ENCODE assay signal across 8 cellular contexts in the genomic region with DNA sequence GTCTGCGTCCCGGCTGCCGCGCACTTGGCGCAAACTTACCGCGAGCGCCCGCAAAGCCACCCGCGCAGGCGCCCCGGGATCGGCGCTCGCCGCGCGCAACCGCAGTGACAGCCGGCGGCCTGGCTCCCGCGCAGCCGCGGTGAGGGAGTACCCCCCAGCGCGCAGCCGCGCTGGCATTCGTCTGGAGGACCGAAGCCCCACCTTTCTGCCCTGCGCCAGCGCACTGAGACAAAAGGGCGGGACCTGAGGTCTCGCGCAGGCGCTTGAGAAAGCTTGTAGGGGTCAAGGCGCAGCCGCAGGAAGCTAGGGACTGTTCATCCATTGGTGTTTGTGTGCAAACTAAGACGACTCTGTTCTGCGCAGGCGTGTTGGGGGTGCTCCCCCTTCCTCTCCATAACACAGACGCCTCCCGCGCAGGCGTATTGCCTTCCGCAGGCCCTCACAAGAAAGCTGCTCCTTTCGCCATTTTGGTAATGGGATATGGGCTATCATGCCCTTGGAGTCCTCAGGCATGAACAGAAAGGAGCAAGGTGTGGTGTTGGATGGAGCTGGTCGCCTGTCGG. TPM values are rescaled to one million over a fixed set of nuclear protein-coding genes. Genes with fewer than 3 reads are reported as not detected.
A peak's percentile ranks its signal among the peaks of the same experiment; 100 is the strongest.
DNase-seq lines count a peak whose midpoint lies in the region; ATAC-seq, FAIRE-seq and TF ChIP-seq lines count a peak whose summit lies in the region.

A gene (minus strand): TSS at position 91 of the 563 bp plus-strand sequence. CDS start 558 bp downstream, outside the sequence.

- H3K27ac ChIP-seq in angular gyrus (ENCODE audit: low read depth, low read length) = peak within 1 kb of the TSS; percentile 100
- peak within 1 kb of the TSS; percentile 98 to 99 for H3K27ac ChIP-seq in right atrium auricular region
- H3K27ac ChIP-seq in psoas muscle = peak within 1 kb of the TSS; percentile 98

- H3K9me3 ChIP-seq in right atrium auricular region (no peaks in the 10 kb centered on the region), psoas muscle (no peaks in the 10 kb centered on the region)

- H3K4me3 ChIP-seq in right atrium auricular region = peak within 1 kb of the TSS; percentile 93 to 98
- peak within 1 kb of the TSS; percentile 87 for H3K4me3 ChIP-seq in psoas muscle

- intact Hi-C loops in psoas muscle (cut with DNase I) = loop anchor here in 1 of 2 donors (5.0 kb wide), 1 partner anchor 614 kb away; a partner anchor contains a TSS

- TF ChIP-seq CTCF in right atrium auricular region (IDR thresholded peaks at IDR 0.05) (no peak), psoas muscle (IDR thresholded peaks at IDR 0.05) (no peak)

- ATAC-seq in GM18498 (IDR thresholded peaks at IDR 0.05; ENCODE audit: unreplicated experiment) = peak; percentile 63
- ATAC-seq in HG02938 (IDR thresholded peaks at IDR 0.05; ENCODE audit: unreplicated experiment) = peak; percentile 54
- ATAC-seq in psoas muscle = peak; percentile 81 to 85 (median 83)

- peak; percentile 97 to 98 for DNase-seq in NCI-H187 (lab: John Stamatoyannopoulos, UW)
- DNase-seq in T-helper 2 cell = peak; percentile 98 to 100 (median 100)
- DNase-seq in right atrium auricular region (ENCODE audit: low spot score) = peak; percentile 100
- peak; percentile 100 for DNase-seq in psoas muscle
- peak; percentile 99 for DNase-seq in urothelium cell line (ENCODE audit: low spot score)

- H3K4me1 ChIP-seq in right atrium auricular region (peaks cover 0 to 40% of the 10 kb centered on the region in 2 donors), psoas muscle (peaks cover 28% of the 10 kb centered on the region)

- 0% methylated on average over 29 to 51 of the region's 51 CpGs for WGBS in psoas muscle, 3 donors

- no peaks in the 10 kb centered on the region for H3K36me3 ChIP-seq in right atrium auricular region
- H3K36me3 ChIP-seq in psoas muscle (ENCODE audit: insufficient read depth in 1 of 2, low read depth in 1 of 2) = no peaks in the 10 kb centered on the region

- FAIRE-seq in urothelium cell line (lab: Jason Lieb, UNC) = peak; percentile 94

- no peaks in the 10 kb centered on the region for H3K27me3 ChIP-seq in right atrium auricular region
- no peaks in the 10 kb centered on the region for H3K27me3 ChIP-seq in psoas muscle (ENCODE audit: insufficient read depth in 3 of 3, low read length in 2 of 3)

RNA-seq across cellular contexts. Expression of the gene that starts here (rescaled TPM):
- total RNA-seq in right atrium auricular region = 10 to 100 TPM; 19.6 to 35.7 TPM
- 10 to 100 TPM; 22.3 to 28.6 (median 24.4) TPM for total RNA-seq in psoas muscle
- polyA plus RNA-seq in psoas muscle = 10 to 100 TPM in 1 of 3 donors, 1 to 10 TPM in 2; 7.3 to 12.1 (median 7.7) TPM

Comparison
In these comparisons a context has a peak if more than half of its experiments do, and no peak if none do; other contexts are left out.
1. Peak in every context shown above with its lines: DNase-seq, ATAC-seq, H3K4me3 ChIP-seq and H3K27ac ChIP-seq.